Comparison of ENCODE assay signal across 17 cellular contexts in genomic region chr9:92637331-92637730, GRCh38. TPM values are rescaled to one million over a fixed set of nuclear protein-coding genes. Genes with fewer than 3 reads are reported as not detected.
DNase-seq lines count a peak whose midpoint lies in the region; ATAC-seq, FAIRE-seq and TF ChIP-seq lines count a peak whose summit lies in the region.
"Had no signal": no experiment of that assay in that cellular context is flagged by ENCODE, and none has a peak within 500 bp of the region (broad histone marks: within the 10 kb centered on the region; RNA-seq: fewer than 3 reads in every experiment).

No MANE protein-coding gene starts in this region.

- H3K4me2 ChIP-seq in H9 (ENCODE audit: insufficient read depth, insufficient read length, low read length): no peak overlapping the region
- H3K4me2 ChIP-seq: PC-9 had no signal

- no peaks in the 10 kb centered on the region for H3K9me3 Mint-ChIP-seq in H9
- H3K9me3 Mint-ChIP-seq in activated CD4-positive, alpha-beta memory T cell treated with anti-CD3 and anti-CD28 coated beads, Interleukin-2, amount 10 ng/mL, durations not matched to agents 7 days and 5 days: no peaks in the 10 kb centered on the region

- no peak overlapping the region for H3K23ac ChIP-seq in H9 (ENCODE audit: insufficient read length, low read depth, low read length)

- no peak overlapping the region for H3K14ac ChIP-seq in H9 (ENCODE audit: insufficient read depth, low read length)

- no peak for FAIRE-seq in D721Med (lab: Jason Lieb, UNC)

- no peak for ATAC-seq in upper lobe of right lung
- ATAC-seq in HG02642 (IDR thresholded peaks at IDR 0.05; ENCODE audit: poor library complexity, unreplicated experiment): no peak

- no peak overlapping the region for H2BK12ac ChIP-seq in H9 (ENCODE audit: insufficient read length, low read depth, low read length)

- peaks cover 14 to 48% (median 20%) of the 10 kb centered on the region in 3 experiments; a peak in 6 of 7 replicates for H3K36me3 Mint-ChIP-seq in H9 (ENCODE audit: insufficient read depth in 1 of 3, low read depth in 3 of 3)
- H3K36me3 Mint-ChIP-seq in activated CD4-positive, alpha-beta memory T cell treated with anti-CD3 and anti-CD28 coated beads, Interleukin-2, amount 10 ng/mL, durations not matched to agents 7 days and 5 days (ENCODE audit: low read depth): peaks cover 54% of the 10 kb centered on the region

- TF ChIP-seq CTCF in H9 (conservative IDR thresholded peaks at IDR 0.05) (no peak), testis (IDR thresholded peaks at IDR 0.05) (no peak), D721Med (IDR thresholded peaks at IDR 0.05; ENCODE audit: insufficient read depth, missing control alignments) (no peak), upper lobe of right lung (IDR thresholded peaks at IDR 0.05) (no peak)

- H3K36me3 ChIP-seq in testis (ENCODE audit: low read depth, missing control alignments) (no peaks in the 10 kb centered on the region), upper lobe of right lung (peaks cover 92% of the 10 kb centered on the region)

- H2BK120ac ChIP-seq in H9 (ENCODE audit: low read depth, low read length, poor library complexity, severe bottlenecking): no peak overlapping the region

- no peak overlapping the region for H4K8ac ChIP-seq in H9 (replicated peaks; ENCODE audit: insufficient read length, low read depth, low read length)

- H3K23me2 ChIP-seq in H9 (ENCODE audit: insufficient read length, low read depth, low read length, poor library complexity, severe bottlenecking): no peaks in the 10 kb centered on the region

- POLR2A ChIA-PET in activated CD4-positive, alpha-beta memory T cell treated with anti-CD3 and anti-CD28 coated beads, Interleukin-2, amount 10 ng/mL, durations not matched to agents 7 days and 5 days (lab: Charles Lee): no interaction called here

- no peaks in the 10 kb centered on the region for H4K20me1 ChIP-seq in H9 (ENCODE audit: control insufficient read depth, insufficient read depth, insufficient read length)

- no peak overlapping the region for H2AFZ ChIP-seq in H9 (ENCODE audit: low read length)
- H2AFZ ChIP-seq: PC-9 had no signal

- H4K91ac ChIP-seq in H9 (ENCODE audit: insufficient read length, low read depth, low read length): no peak overlapping the region

- no peak for TF ChIP-seq POLR2A in testis (IDR thresholded peaks at IDR 0.05)

- no peaks in the 10 kb centered on the region for H3K27me3 Mint-ChIP-seq in H9 (ENCODE audit: low read depth)
- no peaks in the 10 kb centered on the region for H3K27me3 Mint-ChIP-seq in activated CD4-positive, alpha-beta memory T cell treated with anti-CD3 and anti-CD28 coated beads, Interleukin-2, amount 10 ng/mL, durations not matched to agents 7 days and 5 days

- no peak overlapping the region for H3K4ac ChIP-seq in H9 (ENCODE audit: low read depth, low read length)

- H4K5ac ChIP-seq in H9 (ENCODE audit: insufficient read length, low read depth, low read length): no peak overlapping the region

- no peak overlapping the region for H3K9ac ChIP-seq in H9 (ENCODE audit: extremely low read depth, insufficient read length, low read length)

- CTCF ChIA-PET in activated CD4-positive, alpha-beta memory T cell treated with anti-CD3 and anti-CD28 coated beads, Interleukin-2, amount 10 ng/mL, durations not matched to agents 7 days and 5 days (lab: Charles Lee): interaction anchor here (2.0 kb wide), 1 partner anchor 497 kb away, joined by 7 read pairs; no protein-coding TSS in a partner anchor

- intact Hi-C loops in testis (cut with DNase I; ENCODE audit: low total_unique reads) (no loop called here), upper lobe of right lung (cut with DNase I) (no loop called here)

- H3K9me3 ChIP-seq in H9 (ENCODE audit: control insufficient read depth, low read depth, low read length): no peaks in the 10 kb centered on the region
- H3K9me3 ChIP-seq in testis: no peaks in the 10 kb centered on the region
- H3K9me3 ChIP-seq in upper lobe of right lung: no peaks in the 10 kb centered on the region

- no peak overlapping the region for H2AK5ac ChIP-seq in H9 (ENCODE audit: insufficient read length, low read length)

- H3K4me1 ChIP-seq in H9 (ENCODE audit: insufficient read depth, low read length) (no peaks in the 10 kb centered on the region), testis (peaks cover 3% of the 10 kb centered on the region), upper lobe of right lung (no peaks in the 10 kb centered on the region)

- H2BK20ac ChIP-seq in H9 (ENCODE audit: low read depth, low read length, poor library complexity, severe bottlenecking): no peak overlapping the region

- H3K27ac ChIP-seq in H9 (ENCODE audit: insufficient read length, low read depth, low read length) (no peak overlapping the region), testis (no peak overlapping the region), upper lobe of right lung (no peak overlapping the region)
- H3K27ac ChIP-seq: PC-9 had no signal

- H3T11ph ChIP-seq in H9 (ENCODE audit: low read length): no peak overlapping the region

- no peak overlapping the region for H3K18ac ChIP-seq in H9 (ENCODE audit: insufficient read length, low read depth, low read length)

- H3K56ac ChIP-seq in H9 (ENCODE audit: insufficient read length, low read depth, low read length): no peak overlapping the region

- H3K27me3 ChIP-seq in H9 (ENCODE audit: insufficient read depth, low read length) (no peaks in the 10 kb centered on the region), testis (no peaks in the 10 kb centered on the region), upper lobe of right lung (no peaks in the 10 kb centered on the region)

- no peak overlapping the region for H2BK15ac ChIP-seq in H9 (ENCODE audit: low read depth, low read length)

- no peaks in the 10 kb centered on the region for H3K79me2 ChIP-seq in H9 (ENCODE audit: insufficient read depth, low read length)

- DNase-seq in H9 (peak; percentile 8), mesenteric fat pad (ENCODE audit: low spot score) (peak; percentile 82), testis (peak; percentile 8), D721Med (ENCODE audit: insufficient read length, low spot score) (no peak), upper lobe of right lung (no peak)
- DNase-seq in activated CD4-positive, alpha-beta memory T cell treated with anti-CD3 and anti-CD28 coated beads, Interleukin-2, amount 10 ng/mL, durations not matched to agents 7 days and 5 days: peak; percentile 8
- DNase-seq: ACHN, AML-193, COR-L47, DMS53, H7, NCI-H1092, NCI-H2081 treated with DMSO at 0.1 percent for 48 hours, NCI-H2227 treated with DMSO at 0.1 percent for 48 hours, NCI-H524, PC-9 had no signal

- no peak overlapping the region for H3K27ac Mint-ChIP-seq in H9
- no peak overlapping the region for H3K27ac Mint-ChIP-seq in activated CD4-positive, alpha-beta memory T cell treated with anti-CD3 and anti-CD28 coated beads, Interleukin-2, amount 10 ng/mL, durations not matched to agents 7 days and 5 days

- no peak overlapping the region for H3K4me3 Mint-ChIP-seq in H9
- H3K4me3 Mint-ChIP-seq in activated CD4-positive, alpha-beta memory T cell treated with anti-CD3 and anti-CD28 coated beads, Interleukin-2, amount 10 ng/mL, durations not matched to agents 7 days and 5 days: no peak overlapping the region

- no peaks in the 10 kb centered on the region for H3K4me1 Mint-ChIP-seq in H9
- H3K4me1 Mint-ChIP-seq in activated CD4-positive, alpha-beta memory T cell treated with anti-CD3 and anti-CD28 coated beads, Interleukin-2, amount 10 ng/mL, durations not matched to agents 7 days and 5 days: no peaks in the 10 kb centered on the region

- H3K4me3 ChIP-seq in testis (no peak overlapping the region), upper lobe of right lung (no peak overlapping the region)
- H3K4me3 ChIP-seq: PC-9 had no signal

- H2BK5ac ChIP-seq in H9 (ENCODE audit: insufficient read length, low read length): no peak overlapping the region

- no CpG with 5 or more reads among the region's 7 CpGs for WGBS in H9 (ENCODE audit: extremely low coverage, insufficient read length, low lambda C conversion rate)
- WGBS in testis, 2 donors: 89 to 93% methylated on average over 7 of the region's 7 CpGs

- H3K79me1 ChIP-seq in H9 (ENCODE audit: insufficient read depth, low read depth, low read length, poor library complexity, severe bottlenecking): no peaks in the 10 kb centered on the region

RNA-seq across cellular contexts. Expression of gene IPPK, which starts 32.6 kb away (rescaled TPM):
- total RNA-seq in H9 (2021) (10.7 and 12.9 TPM in 2 replicates), mesenteric fat pad (10.1 TPM), testis (10 to 100 TPM; 21.0 to 25.0 TPM), upper lobe of right lung (9.6 TPM)
- 10 to 100 TPM; 11.4 to 11.5 TPM for total RNA-seq in activated CD4-positive, alpha-beta memory T cell treated with anti-CD3 and anti-CD28 coated beads, Interleukin-2, amount 10 ng/mL, durations not matched to agents 7 days and 5 days
- polyA plus RNA-seq in testis (ENCODE audit: insufficient read depth, low read depth, low replicate concordance): 21.9 TPM

Comparison
In these comparisons a context has a peak if more than half of its experiments do, and no peak if none do; other contexts are left out.
1. DNase-seq: peak in H9 (single experiment), activated CD4-positive, alpha-beta memory T cell treated with anti-CD3 and anti-CD28 coated beads, Interleukin-2, amount 10 ng/mL, durations not matched to agents 7 days and 5 days (single experiment), mesenteric fat pad (single experiment) and testis (single experiment); none in D721Med (single experiment) and upper lobe of right lung (single experiment).